In genomic region chr4:128525939-128526630, GRCh38 we compare ENCODE assay signal across 12 cellular contexts.
DNase-seq lines count a peak whose midpoint lies in the region; ATAC-seq, FAIRE-seq and TF ChIP-seq lines count a peak whose summit lies in the region.
"Had no signal": no experiment of that assay in that cellular context is flagged by ENCODE, and none has a peak within 500 bp of the region (broad histone marks: within the 10 kb centered on the region; RNA-seq: fewer than 3 reads in every experiment).

No MANE protein-coding gene starts in this region.

- TF ChIP-seq POLR2A in A549 (IDR thresholded peaks at IDR 0.05; ENCODE audit: low read length): no peak

- TF ChIP-seq EP300 in A549 (IDR thresholded peaks at IDR 0.05): no peak

- no peak for TF ChIP-seq RAD21 in A549 (conservative IDR thresholded peaks at IDR 0.05 in 1 of 2, IDR thresholded peaks at IDR 0.05 in 1 of 2)

- POLR2A ChIA-PET in A549 (lab: Yijun Ruan, JAX): no interaction called here

- FAIRE-seq in A549 (lab: Jason Lieb, UNC): no peak
- FAIRE-seq: GM12878 had no signal

- H3K4me1 ChIP-seq in A549 (peaks cover 84% of the 10 kb centered on the region), HUES64 (ENCODE audit: insufficient read depth, low read length) (peaks cover 34% of the 10 kb centered on the region), colonic mucosa (no peaks in the 10 kb centered on the region), mucosa of stomach (ENCODE audit: control insufficient read depth, insufficient read depth, low read length) (peaks cover 36% of the 10 kb centered on the region)

- H3K9ac ChIP-seq in HUES64 (ENCODE audit: low read depth, low read length) (no peak overlapping the region; the same call in 1 of the 2 replicates), colonic mucosa (ENCODE audit: low read depth in 2 of 2, low read length in 2 of 2) (no peak overlapping the region), mucosa of stomach (ENCODE audit: low read length) (peak overlapping the region; percentile 20)

- no peaks in the 10 kb centered on the region; the same call in 2 of the 3 replicates for H3K9me3 ChIP-seq in A549
- no peaks in the 10 kb centered on the region for H3K9me3 ChIP-seq in HUES64 (ENCODE audit: insufficient read depth, low read depth, low read length)
- no peaks in the 10 kb centered on the region for H3K9me3 ChIP-seq in colonic mucosa
- H3K9me3 ChIP-seq in mucosa of stomach (ENCODE audit: control insufficient read depth, low read length): no peaks in the 10 kb centered on the region

- peak overlapping the region; percentile 39 for H3K4me2 ChIP-seq in A549

- H3K27me3 ChIP-seq in HUES64 (ENCODE audit: insufficient read depth, low read length): no peaks in the 10 kb centered on the region
- H3K27me3 ChIP-seq in colonic mucosa: no peaks in the 10 kb centered on the region
- H3K27me3 ChIP-seq in mucosa of stomach (ENCODE audit: control insufficient read depth, insufficient read depth, low read length): no peaks in the 10 kb centered on the region

- intact Hi-C loops in colonic mucosa (cut with DNase I): no loop called here

- DNase-seq in A549 (ENCODE audit: low read depth in 1 of 2, low spot score in 1 of 2): no peak
- DNase-seq in colonic mucosa: no peak
- no peak for DNase-seq in NCI-H524 treated with DMSO at 0.1 percent for 48 hours (lab: John Stamatoyannopoulos, UW)
- DNase-seq in SW 1271 (lab: John Stamatoyannopoulos, UW): no peak
- no peak for DNase-seq in NCI-H1694 (lab: John Stamatoyannopoulos, UW)
- DNase-seq: activated T-cell treated with anti-CD3 and anti-CD28 coated beads, Interleukin-2, amount 50 U/mL, for 1 hour; CD8-positive, alpha-beta memory T cell; T1000 had no signal

- CTCF ChIA-PET in A549 (lab: Yijun Ruan, JAX): no interaction called here

- H3K4me3 ChIP-seq in A549 (no peak overlapping the region), HUES64 (ENCODE audit: low read length) (no peak overlapping the region), colonic mucosa (no peak overlapping the region), mucosa of stomach (ENCODE audit: low read length) (no peak overlapping the region)
- H3K4me3 ChIP-seq: GM12878 had no signal

- ATAC-seq in A549 (no peak), GM18909 (IDR thresholded peaks at IDR 0.05; ENCODE audit: poor library complexity, unreplicated experiment) (no peak)

- WGBS in A549 (ENCODE audit: missing lambda C conversion rate): 25% methylated on average over 1 of the region's 1 CpG
- WGBS in HUES64: 80% methylated on average over 1 of the region's 1 CpG

- TF ChIP-seq CTCF in A549 (IDR thresholded peaks at IDR 0.05): no peak
- TF ChIP-seq CTCF in colonic mucosa (IDR thresholded peaks at IDR 0.05): no peak

- no peaks in the 10 kb centered on the region for H3K36me3 ChIP-seq in HUES64 (ENCODE audit: insufficient read depth, low read length)
- H3K36me3 ChIP-seq in colonic mucosa: no peaks in the 10 kb centered on the region
- no peaks in the 10 kb centered on the region for H3K36me3 ChIP-seq in mucosa of stomach (ENCODE audit: control insufficient read depth, insufficient read depth, low read length)

- H3K27ac ChIP-seq in A549: peak overlapping the region; percentile 95 to 99
- H3K27ac ChIP-seq in HUES64 (ENCODE audit: low read depth, low read length): peak overlapping the region; percentile 31; the same call in 1 of the 2 replicates
- peak overlapping the region; percentile 35 for H3K27ac ChIP-seq in colonic mucosa

TF ChIP-seq in A549, 52 proteins besides CTCF, POLR2A, EP300 and RAD21:
- TF ChIP-seq TFCP2L1 (CRISPR knock-in tag; IDR thresholded peaks at IDR 0.05): no peak
- no peak for TF ChIP-seq NR3C1 (IDR thresholded peaks at IDR 0.05)
- no peak for TF ChIP-seq KDM5A (IDR thresholded peaks at IDR 0.05)
- TF ChIP-seq HDAC2 (IDR thresholded peaks at IDR 0.05): no peak

Comparison
In these comparisons a context has a peak if more than half of its experiments do, and no peak if none do; other contexts are left out.
1. H3K27ac ChIP-seq: peak in every context shown above with its lines; median percentile 97 in A549; 35 in colonic mucosa; 31 in HUES64.